ENCODE assay signal across 19 cellular contexts in the genomic region with DNA sequence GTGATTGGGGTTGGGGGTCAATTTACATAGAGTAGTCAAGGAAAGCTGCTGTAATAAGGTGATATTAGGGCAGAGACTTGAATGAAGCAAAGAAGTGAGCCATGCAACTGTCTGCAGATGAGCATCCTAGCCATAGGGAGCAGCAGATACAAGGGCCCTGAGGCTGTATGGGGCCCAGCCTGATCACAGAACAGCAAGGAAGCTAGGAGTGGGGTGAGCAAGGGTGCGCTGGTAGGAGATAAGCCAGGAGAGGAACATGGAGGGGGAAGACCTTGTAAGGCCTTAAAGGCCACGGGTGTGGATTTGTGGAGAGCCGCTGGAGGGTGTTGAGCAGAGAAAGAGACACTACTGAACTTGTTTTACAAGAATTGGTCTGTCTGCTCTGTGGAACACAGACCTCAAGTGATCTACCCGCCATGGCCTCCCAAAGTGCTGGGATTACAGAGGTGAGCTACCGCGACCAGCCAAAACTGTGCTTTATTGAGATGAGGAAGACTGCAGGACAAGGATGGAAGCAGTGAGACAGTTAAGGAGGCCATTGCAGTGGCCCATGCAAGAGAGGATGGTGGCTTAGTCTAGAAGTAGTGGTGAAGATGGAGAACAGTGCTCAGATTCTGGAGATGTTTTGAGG.
"Had no signal": no experiment of that assay in that cellular context is flagged by ENCODE, and none has a peak within 500 bp of the region (broad histone marks: within the 10 kb centered on the region; RNA-seq: fewer than 3 reads in every experiment).

No MANE protein-coding gene starts in this region.

- DNase-seq: Kasumi-1, MM.1S, NCI-H1092 treated with DMSO at 0.1 percent for 48 hours, NCI-H1436, NCI-H187, NCI-H2029, NCI-H2081 treated with DMSO at 0.1 percent for 48 hours, NCI-H2171, NCI-H226, NCI-H446, NCI-H510A, NCI-H524 treated with DMSO at 0.1 percent for 48 hours, NCI-H69, NCI-H774, SHP77, SK-N-SH, SW 1271 had no signal

- H3K9me3 ChIP-seq: SK-N-SH had no signal

- H3K9ac ChIP-seq: KMS-11, SK-N-SH had no signal

- H3K4me2 ChIP-seq: KMS-11, SK-N-SH had no signal

- H3K27ac ChIP-seq: KMS-11, RWPE1 had no signal
